In genomic region chr1:31521761-31522555, GRCh38 we compare ENCODE assay signal across 20 cellular contexts. TPM values are rescaled to one million over a fixed set of nuclear protein-coding genes. Genes with fewer than 3 reads are reported as not detected.
"Had no signal": no experiment of that assay in that cellular context is flagged by ENCODE, and none has a peak within 500 bp of the region (broad histone marks: within the 10 kb centered on the region; RNA-seq: fewer than 3 reads in every experiment).

No MANE protein-coding gene starts in this region.

- H3K27ac Mint-ChIP-seq: activated naive CD8-positive, alpha-beta T cell; effector memory CD8-positive, alpha-beta T cell; natural killer cell; stimulated activated naive CD8-positive, alpha-beta T cell treated with anti-CD3 and anti-CD28 coated beads, Interleukin-15, amount 100 ng/mL, for 72 hours had no signal

- H3K9me3 ChIP-seq: ovary, psoas muscle, suprapubic skin, transverse colon had no signal

- H3K9me3 Mint-ChIP-seq: effector memory CD8-positive, alpha-beta T cell; natural killer cell; stimulated activated naive CD8-positive, alpha-beta T cell treated with anti-CD3 and anti-CD28 coated beads, Interleukin-15, amount 100 ng/mL, for 72 hours had no signal

- H3K4me3 ChIP-seq: cardiac muscle cell, lung, ovary, psoas muscle, smooth muscle cell, suprapubic skin, transverse colon had no signal

- H3K27ac ChIP-seq: cardiac muscle cell, foreskin keratinocyte, ovary, psoas muscle, suprapubic skin, transverse colon had no signal

- H3K4me3 Mint-ChIP-seq: activated naive CD8-positive, alpha-beta T cell; effector memory CD8-positive, alpha-beta T cell; natural killer cell; stimulated activated naive CD8-positive, alpha-beta T cell treated with anti-CD3 and anti-CD28 coated beads, Interleukin-15, amount 100 ng/mL, for 72 hours had no signal

- H3K36me3 Mint-ChIP-seq: activated naive CD8-positive, alpha-beta T cell; natural killer cell had no signal

- DNase-seq: activated CD4-positive, CD25-positive, alpha-beta regulatory T cell treated with anti-CD3 and anti-CD28 coated beads, Interleukin-2, amount 50 U/mL, for 72 hours; activated gamma-delta T cell treated with Interleukin-2 at 50 U/mL for 16 hours; dermis blood vessel endothelial cell; effector memory CD8-positive, alpha-beta T cell; hypothalamus; islet precursor cell; natural killer cell; ovary; psoas muscle; stimulated activated CD4-positive, alpha-beta T cell treated with anti-CD3 and anti-CD28 coated beads, Interleukin-4, amount 100 ng/mL, for 1 hour; stimulated activated naive CD8-positive, alpha-beta T cell treated with anti-CD3 and anti-CD28 coated beads, Interleukin-15, amount 100 ng/mL, for 72 hours; transverse colon had no signal

- H3K4me1 ChIP-seq: psoas muscle, suprapubic skin, transverse colon had no signal

- H3K36me3 ChIP-seq: cardiac muscle cell, ovary, suprapubic skin, transverse colon had no signal

- H3K4me1 Mint-ChIP-seq: natural killer cell; stimulated activated naive CD8-positive, alpha-beta T cell treated with anti-CD3 and anti-CD28 coated beads, Interleukin-15, amount 100 ng/mL, for 72 hours had no signal

- H3K27me3 ChIP-seq: cardiac muscle cell, foreskin keratinocyte, ovary, suprapubic skin, transverse colon had no signal

- H3K27me3 Mint-ChIP-seq: activated naive CD8-positive, alpha-beta T cell had no signal

RNA-seq across cellular contexts. Expression of gene TINAGL1, which starts 54.4 kb away (rescaled TPM):
- total RNA-seq: activated CD8-positive, alpha-beta memory T cell treated with anti-CD3 and anti-CD28 coated beads for 36 hours; natural killer cell; T-helper 1 cell treated with Interleukin-12 subunit alpha and Interleukin-12 subunit beta and Interleukin-4 antibody, amounts not matched to agents 30 ng/mL and 1 ng/mL, for 36 hours had no signal
